Comparison of ENCODE assay signal across 5 cellular contexts in genomic region chr12:4404877-4405637, GRCh38. TPM values are rescaled to one million over a fixed set of nuclear protein-coding genes. Genes with fewer than 3 reads are reported as not detected.
"Had no signal": no experiment of that assay in that cellular context is flagged by ENCODE, and none has a peak within 500 bp of the region (broad histone marks: within the 10 kb centered on the region; RNA-seq: fewer than 3 reads in every experiment).

No MANE protein-coding gene starts in this region.

RNA-seq across cellular contexts. Expression of gene FGF23, which starts 25.5 kb away (rescaled TPM):
- total RNA-seq: M059J, PC-3, Peyer's patch, Right ventricle myocardium superior, SJSA1 had no signal

RNA-seq across cellular contexts. Expression of gene FGF6, which starts 40.6 kb away (rescaled TPM):
- total RNA-seq: M059J, PC-3, Peyer's patch, Right ventricle myocardium superior, SJSA1 had no signal
